1 cellular context compared by ENCODE assay signal in the genomic region with DNA sequence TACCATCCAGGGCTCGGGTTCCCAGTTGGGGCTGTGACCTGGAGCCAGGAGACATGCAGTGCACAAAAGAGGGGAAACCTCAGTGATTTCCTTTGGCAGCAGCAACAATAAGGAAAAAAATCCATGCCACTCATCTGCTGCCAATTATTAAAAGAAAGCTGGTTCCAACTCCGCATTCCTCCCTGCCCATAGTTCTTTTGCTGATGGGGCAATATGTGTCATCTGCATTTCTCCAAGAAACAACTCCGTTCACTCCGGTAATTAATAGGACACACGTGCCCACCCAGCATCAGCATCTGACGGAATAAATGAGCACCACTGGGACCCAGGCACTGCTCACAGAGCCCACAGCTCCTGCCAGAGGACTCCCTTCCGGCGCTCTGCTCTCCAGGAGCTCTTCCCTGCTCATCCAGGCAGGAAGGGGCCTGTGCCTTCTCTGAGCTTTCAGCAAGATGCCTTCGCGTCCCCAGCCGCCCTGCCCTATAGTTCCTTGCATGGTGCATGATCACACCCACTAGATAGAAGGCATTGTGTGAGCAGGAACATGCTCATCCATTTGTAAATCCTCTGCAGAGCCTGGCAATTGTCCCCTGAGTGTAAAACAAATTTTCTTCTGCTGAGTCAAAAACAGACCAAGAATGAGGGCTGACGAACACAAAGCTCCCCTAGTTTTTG.
TF ChIP-seq lines count a peak whose summit lies in the region.

No MANE protein-coding gene starts in this region.

TF ChIP-seq in IMR-90, 13 proteins besides CTCF, POLR2A, EP300 and RAD21:
- TF ChIP-seq MAZ (IDR thresholded peaks at IDR 0.05; ENCODE audit: borderline replicate concordance, low read depth, low read length): no peak
- 0 out of 2 replicates have a peak, but pooled peaks have one; percentile 6 for TF ChIP-seq MAFK (IDR thresholded peaks at IDR 0.05; ENCODE audit: low read depth, low read length)
TF ChIP-seq in IMR-90: peak in this region for 1.
